ENCODE assay signal across 1 cellular context in genomic region chr17:75869282-75870141, GRCh38.
TF ChIP-seq lines count a peak whose summit lies in the region.

No MANE protein-coding gene starts in this region.

TF ChIP-seq in HepG2, 621 proteins besides CTCF, POLR2A, EP300 and RAD21 (continued from another document and continues in another):
- 0 out of 2 replicates have a peak, but pooled peaks have one; percentile 59 for TF ChIP-seq DZIP1 (CRISPR knock-in tag; IDR thresholded peaks at IDR 0.05)
- no peak for TF ChIP-seq ZNF354B (CRISPR knock-in tag; IDR thresholded peaks at IDR 0.05)
- no peak; the same call in 1 of the 2 replicates for TF ChIP-seq ZNF160 (CRISPR knock-in tag; IDR thresholded peaks at IDR 0.05)
- TF ChIP-seq NBN (conservative IDR thresholded peaks at IDR 0.05) = no peak
- peak; percentile 34; the same call in 1 of the 2 replicates for TF ChIP-seq NFRKB (IDR thresholded peaks at IDR 0.05)
- no peak for TF ChIP-seq ZNF512B (CRISPR knock-in tag; IDR thresholded peaks at IDR 0.05; ENCODE audit: borderline replicate concordance)
- TF ChIP-seq ISX (CRISPR knock-in tag; conservative IDR thresholded peaks at IDR 0.05) = no peak
- TF ChIP-seq MAFF (IDR thresholded peaks at IDR 0.05; ENCODE audit: low read depth, low read length) = 0 out of 2 replicates have a peak, but pooled peaks have one; percentile 1
- TF ChIP-seq ZNF343 (CRISPR knock-in tag; IDR thresholded peaks at IDR 0.05) = peak; percentile 72; the same call in 1 of the 2 replicates
- TF ChIP-seq TBP (CRISPR knock-in tag; IDR thresholded peaks at IDR 0.05) = no peak
- TF ChIP-seq SAFB2 (CRISPR knock-in tag; IDR thresholded peaks at IDR 0.05; ENCODE audit: borderline replicate concordance, low read depth) = peak; percentile 56
- TF ChIP-seq USF2 (IDR thresholded peaks at IDR 0.05; ENCODE audit: low read depth, low read length) = no peak
- TF ChIP-seq USF2 (CRISPR knock-in tag; IDR thresholded peaks at IDR 0.05; ENCODE audit: borderline replicate concordance) = no peak
- peak; percentile 81 for TF ChIP-seq FOSL2 (CRISPR knock-in tag; IDR thresholded peaks at IDR 0.05)
- no peak for TF ChIP-seq ZNF367 (CRISPR knock-in tag; IDR thresholded peaks at IDR 0.05; ENCODE audit: borderline replicate concordance)
- TF ChIP-seq MAZ (IDR thresholded peaks at IDR 0.05; ENCODE audit: borderline replicate concordance, low read depth, low read length) = no peak
- TF ChIP-seq MAZ (CRISPR knock-in tag; IDR thresholded peaks at IDR 0.05; ENCODE audit: low read depth) = no peak
- peak in 1 of 2 experiments; percentile 88; a peak in 2 of 4 replicates for TF ChIP-seq KLF16 (CRISPR knock-in tag; IDR thresholded peaks at IDR 0.05)
- TF ChIP-seq ZNF414 (CRISPR knock-in tag; IDR thresholded peaks at IDR 0.05) = 0 out of 2 replicates have a peak, but pooled peaks have one; percentile 57
- TF ChIP-seq HNRNPL (IDR thresholded peaks at IDR 0.05; ENCODE audit: low read depth, low read length) = peak; percentile 46; the same call in 1 of the 2 replicates
- peak; percentile 87 for TF ChIP-seq ZNF230 (CRISPR knock-in tag; IDR thresholded peaks at IDR 0.05)
- TF ChIP-seq ZNF552 (CRISPR knock-in tag; IDR thresholded peaks at IDR 0.05; ENCODE audit: borderline replicate concordance) = no peak
- no peak for TF ChIP-seq HDAC6 (IDR thresholded peaks at IDR 0.05; ENCODE audit: low read depth, low read length)
- no peak; the same call in 1 of the 2 replicates for TF ChIP-seq ZNF543 (CRISPR knock-in tag; IDR thresholded peaks at IDR 0.05)
- TF ChIP-seq ZNF44 (CRISPR knock-in tag; IDR thresholded peaks at IDR 0.05) = no peak; the same call in 1 of the 2 replicates
- peak; percentile 1; the same call in 1 of the 2 replicates for TF ChIP-seq RXRA (CRISPR knock-in tag; IDR thresholded peaks at IDR 0.05)
- no peak for TF ChIP-seq RNF219 (CRISPR knock-in tag; IDR thresholded peaks at IDR 0.05)
- no peak for TF ChIP-seq PBX2 (CRISPR knock-in tag; IDR thresholded peaks at IDR 0.05)
- TF ChIP-seq RBAK (CRISPR knock-in tag; IDR thresholded peaks at IDR 0.05) = 0 out of 2 replicates have a peak, but pooled peaks have one; percentile 6
- peak; percentile 89; the same call in 1 of the 2 replicates for TF ChIP-seq FOXO1 (CRISPR knock-in tag; IDR thresholded peaks at IDR 0.05)
- no peak; the same call in 1 of the 2 replicates for TF ChIP-seq ZNF652 (CRISPR knock-in tag; IDR thresholded peaks at IDR 0.05; ENCODE audit: borderline replicate concordance, low read depth)
- TF ChIP-seq NR2C2 (CRISPR knock-in tag; IDR thresholded peaks at IDR 0.05; ENCODE audit: borderline replicate concordance) = peak; percentile 38; the same call in 1 of the 2 replicates
- TF ChIP-seq ETV5 (CRISPR knock-in tag; IDR thresholded peaks at IDR 0.05; ENCODE audit: borderline replicate concordance) = no peak; the same call in 1 of the 2 replicates
- peak; percentile 81 for TF ChIP-seq RBFOX2 (IDR thresholded peaks at IDR 0.05; ENCODE audit: low read depth, low read length)
- TF ChIP-seq ATF1 (CRISPR knock-in tag; IDR thresholded peaks at IDR 0.05) = no peak
- no peak for TF ChIP-seq PAX8 (CRISPR knock-in tag; IDR thresholded peaks at IDR 0.05; ENCODE audit: borderline replicate concordance)
- no peak for TF ChIP-seq GTF2F1 (IDR thresholded peaks at IDR 0.05; ENCODE audit: low read length)
- TF ChIP-seq PRDM15 (CRISPR knock-in tag; IDR thresholded peaks at IDR 0.05) = no peak
- peak; percentile 100 for TF ChIP-seq ZBTB39 (CRISPR knock-in tag; IDR thresholded peaks at IDR 0.05)
- TF ChIP-seq ZNF335 (CRISPR knock-in tag; IDR thresholded peaks at IDR 0.05) = peak; percentile 86; the same call in 1 of the 2 replicates
- TF ChIP-seq MEF2D (CRISPR knock-in tag; IDR thresholded peaks at IDR 0.05) = 0 out of 2 replicates have a peak, but pooled peaks have one; percentile 45
- TF ChIP-seq KMT2B (CRISPR knock-in tag; IDR thresholded peaks at IDR 0.05) = peak; percentile 76
- peak; percentile 97 for TF ChIP-seq ZBTB33 (CRISPR knock-in tag; IDR thresholded peaks at IDR 0.05)
- peak; percentile 41 for TF ChIP-seq U2AF1 (optimal IDR thresholded peaks at IDR 0.05; ENCODE audit: low read depth, low read length)
